Comparison of ENCODE assay signal across 8 cellular contexts in the genomic region with DNA sequence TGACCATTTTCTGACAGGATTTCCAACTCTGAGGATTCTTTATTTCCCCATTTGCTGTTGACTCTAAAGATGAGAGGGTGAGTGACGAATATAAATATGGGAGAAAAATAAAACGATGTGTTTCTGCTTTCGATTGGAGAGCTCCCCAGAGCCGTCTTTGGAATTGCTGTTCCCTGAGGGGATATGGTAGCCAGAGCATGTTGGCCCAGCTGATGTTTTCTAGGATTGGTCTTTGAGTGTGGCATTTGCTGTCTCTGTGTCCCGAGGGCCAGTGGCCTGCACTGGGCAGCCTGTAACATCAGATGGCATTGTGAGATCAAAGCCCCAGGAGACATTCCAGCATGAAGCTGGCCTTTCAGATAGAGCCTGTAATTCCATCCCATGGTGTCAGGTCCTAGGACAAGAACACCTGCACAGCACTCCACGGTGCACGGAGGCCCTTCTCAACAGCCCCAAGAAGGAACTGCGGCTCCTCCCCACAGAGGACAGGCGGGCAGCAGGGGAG. TPM values are rescaled to one million over a fixed set of nuclear protein-coding genes. Genes with fewer than 3 reads are reported as not detected.
A peak's percentile ranks its signal among the peaks of the same experiment; 100 is the strongest.
DNase-seq lines count a peak whose midpoint lies in the region; ATAC-seq and TF ChIP-seq lines count a peak whose summit lies in the region.

No MANE protein-coding gene starts in this region.

- DNase-seq in activated naive CD4-positive, alpha-beta T cell treated with anti-CD3 and anti-CD28 coated beads for 36 hours: no peak
- DNase-seq in foreskin keratinocyte: no peak
- no peak for DNase-seq in aorta
- DNase-seq in EL: no peak
- DNase-seq in NCI-H1436 (lab: John Stamatoyannopoulos, UW): no peak
- no peak for DNase-seq in BE2C

- CTCF ChIA-PET in activated naive CD4-positive, alpha-beta T cell treated with anti-CD3 and anti-CD28 coated beads for 36 hours (lab: Charles Lee): interaction anchor here (0.7 to 3.8 kb wide), 25 partner anchors 8 to 397 kb away, joined by 3 to 31 read pairs (median 5); a partner anchor contains a TSS

- no peaks in the 10 kb centered on the region for H3K27me3 Mint-ChIP-seq in activated naive CD4-positive, alpha-beta T cell treated with anti-CD3 and anti-CD28 coated beads, Interleukin-2, amount 50 U/mL, for 24 hours
- no peaks in the 10 kb centered on the region for H3K27me3 Mint-ChIP-seq in activated naive CD4-positive, alpha-beta T cell treated with anti-CD3 and anti-CD28 coated beads for 36 hours (ENCODE audit: low read depth)
- H3K27me3 Mint-ChIP-seq in nephron (ENCODE audit: low read depth): no peaks in the 10 kb centered on the region

- H3K27me3 ChIP-seq in foreskin keratinocyte (no peaks in the 10 kb centered on the region), aorta (ENCODE audit: control insufficient read depth in 1 of 2, insufficient read depth in 2 of 2, low read length in 1 of 2) (no peaks in the 10 kb centered on the region), BE2C (no peaks in the 10 kb centered on the region)

- peaks cover under 1% of the 10 kb centered on the region for H3K36me3 Mint-ChIP-seq in activated naive CD4-positive, alpha-beta T cell treated with anti-CD3 and anti-CD28 coated beads, Interleukin-2, amount 50 U/mL, for 24 hours
- peaks cover 2% of the 10 kb centered on the region for H3K36me3 Mint-ChIP-seq in activated naive CD4-positive, alpha-beta T cell treated with anti-CD3 and anti-CD28 coated beads for 36 hours (ENCODE audit: low read depth)
- peaks cover 11% of the 10 kb centered on the region for H3K36me3 Mint-ChIP-seq in nephron (ENCODE audit: low read depth)

- H3K27ac ChIP-seq in foreskin keratinocyte (peak overlapping the region; percentile 43), aorta (ENCODE audit: low read depth in 1 of 2, low read length in 2 of 2) (peak overlapping the region; percentile 32 to 90)

- H3K36me3 ChIP-seq in aorta (ENCODE audit: control insufficient read depth in 1 of 2, insufficient read depth in 2 of 2, low read length in 1 of 2) (no peaks in the 10 kb centered on the region), BE2C (no peaks in the 10 kb centered on the region)

- no peak for TF ChIP-seq CTCF in foreskin keratinocyte (conservative IDR thresholded peaks at IDR 0.05)
- TF ChIP-seq CTCF in nephron (IDR thresholded peaks at IDR 0.05; ENCODE audit: unreplicated experiment in 3 of 3): no peak
- TF ChIP-seq CTCF in BE2C (IDR thresholded peaks at IDR 0.05; ENCODE audit: low read depth, low read length): no peak

- H3K9me3 ChIP-seq in aorta (ENCODE audit: control insufficient read depth, low read length): no peaks in the 10 kb centered on the region
- H3K9me3 ChIP-seq in BE2C: no peaks in the 10 kb centered on the region

- H3K4me3 ChIP-seq in aorta (ENCODE audit: low read length in 2 of 2) (no peak overlapping the region), BE2C (ENCODE audit: low read depth, low read length) (no peak overlapping the region)

- no peaks in the 10 kb centered on the region for H3K9me3 Mint-ChIP-seq in activated naive CD4-positive, alpha-beta T cell treated with anti-CD3 and anti-CD28 coated beads, Interleukin-2, amount 50 U/mL, for 24 hours
- H3K9me3 Mint-ChIP-seq in activated naive CD4-positive, alpha-beta T cell treated with anti-CD3 and anti-CD28 coated beads for 36 hours: no peaks in the 10 kb centered on the region
- no peaks in the 10 kb centered on the region for H3K9me3 Mint-ChIP-seq in nephron

- 32 to 35% methylated on average over 9 of the region's 9 CpGs for WGBS in aorta, 2 donors

- no peak for ATAC-seq in foreskin keratinocyte
- ATAC-seq in aorta (ENCODE audit: low FRiP score): peak; percentile 12

- intact Hi-C loops in activated naive CD4-positive, alpha-beta T cell treated with anti-CD3 and anti-CD28 coated beads for 36 hours (cut with micrococcal nuclease): no loop called here
- intact Hi-C loops in aorta (cut with DNase I): loop anchor here in 1 of 2 donors (2.0 kb wide), 1 partner anchor 36 kb away; no protein-coding TSS in a partner anchor

- no peak overlapping the region for H3K4me3 Mint-ChIP-seq in activated naive CD4-positive, alpha-beta T cell treated with anti-CD3 and anti-CD28 coated beads, Interleukin-2, amount 50 U/mL, for 24 hours
- H3K4me3 Mint-ChIP-seq in activated naive CD4-positive, alpha-beta T cell treated with anti-CD3 and anti-CD28 coated beads for 36 hours: no peak overlapping the region
- peak overlapping the region in 1 of 3 experiments; percentile 26 for H3K4me3 Mint-ChIP-seq in nephron

- H3K4me1 ChIP-seq in foreskin keratinocyte (no peaks in the 10 kb centered on the region), aorta (ENCODE audit: control insufficient read depth in 1 of 2, insufficient read depth in 2 of 2, low read length in 2 of 2) (no peaks in the 10 kb centered on the region), BE2C (no peaks in the 10 kb centered on the region)

- peak overlapping the region; percentile 41 for H3K27ac Mint-ChIP-seq in activated naive CD4-positive, alpha-beta T cell treated with anti-CD3 and anti-CD28 coated beads, Interleukin-2, amount 50 U/mL, for 24 hours
- H3K27ac Mint-ChIP-seq in activated naive CD4-positive, alpha-beta T cell treated with anti-CD3 and anti-CD28 coated beads for 36 hours: no peak overlapping the region
- peak overlapping the region; percentile 67 to 92 (median 91) for H3K27ac Mint-ChIP-seq in nephron

- peaks cover 29% of the 10 kb centered on the region for H3K4me1 Mint-ChIP-seq in activated naive CD4-positive, alpha-beta T cell treated with anti-CD3 and anti-CD28 coated beads, Interleukin-2, amount 50 U/mL, for 24 hours
- H3K4me1 Mint-ChIP-seq in activated naive CD4-positive, alpha-beta T cell treated with anti-CD3 and anti-CD28 coated beads for 36 hours (ENCODE audit: low read depth): peaks cover 15% of the 10 kb centered on the region
- H3K4me1 Mint-ChIP-seq in nephron: peaks cover 18% of the 10 kb centered on the region

RNA-seq across cellular contexts. Expression of a gene that starts 26.7 kb away (rescaled TPM):
- 1 to 10 TPM; 4.6 to 4.7 TPM for total RNA-seq in activated naive CD4-positive, alpha-beta T cell treated with anti-CD3 and anti-CD28 coated beads for 36 hours
- 19.9 and 20.7 TPM in 2 replicates for total RNA-seq in foreskin keratinocyte
- polyA plus RNA-seq in foreskin keratinocyte: 23.5 and 25.4 TPM in 2 replicates
- 10 to 100 TPM; 80.9 to 85.0 TPM for total RNA-seq in aorta
- polyA plus RNA-seq in aorta: 100 to 1,000 TPM; 190 to 247 TPM
- 35.7 TPM for polyA plus RNA-seq in BE2C (2012; ENCODE audit: insufficient read depth, insufficient read length, low read depth)

RNA-seq across cellular contexts. Expression of a gene that starts 42.4 kb away (rescaled TPM):
- total RNA-seq in activated naive CD4-positive, alpha-beta T cell treated with anti-CD3 and anti-CD28 coated beads for 36 hours: 10 to 100 TPM; 54.6 to 54.9 TPM
- 16.1 and 17.6 TPM in 2 replicates for total RNA-seq in foreskin keratinocyte
- 21.3 and 22.9 TPM in 2 replicates for polyA plus RNA-seq in foreskin keratinocyte
- 10 to 100 TPM in 1 of 2 donors, 1 to 10 TPM in 1; 6.1 to 16.4 TPM for total RNA-seq in aorta
- 10 to 100 TPM in 1 of 2 donors, 1 to 10 TPM in 1; 2.8 to 15.3 TPM for polyA plus RNA-seq in aorta
- polyA plus RNA-seq in BE2C (2012; ENCODE audit: insufficient read depth, insufficient read length, low read depth): 3.4 TPM
